In genomic region chr16:54931757-54932660, GRCh38 we compare ENCODE assay signal across 8 cellular contexts. TPM values are rescaled to one million over a fixed set of nuclear protein-coding genes. Genes with fewer than 3 reads are reported as not detected.
A peak's percentile ranks its signal among the peaks of the same experiment; 100 is the strongest.
DNase-seq lines count a peak whose midpoint lies in the region; ATAC-seq and TF ChIP-seq lines count a peak whose summit lies in the region.

No MANE protein-coding gene starts in this region.

- H3K27me3 Mint-ChIP-seq in activated T-helper 2 cell treated with anti-CD3 and anti-CD28 coated beads, Interferon-gamma antibody, Interleukin-2, Interleukin-4, amounts not matched to agents 10 μg/mL and 5 μg/mL and 100 μg/mL, durations not matched to agents 14 hours and 24 hours and 36 hours (ENCODE audit: low read depth) = peaks cover 73% of the 10 kb centered on the region

- H3K4me1 ChIP-seq in iPS-20b (ENCODE audit: insufficient read depth, low read length) = peaks cover 21% of the 10 kb centered on the region; the same call in 1 of the 2 replicates
- H3K4me1 ChIP-seq in vagina = peaks cover 14% of the 10 kb centered on the region

- peak; percentile 56 for DNase-seq in Right ventricle myocardium inferior (ENCODE audit: missing footprints)
- DNase-seq in cardiac septum (ENCODE audit: low spot score) = no peak
- DNase-seq in activated T-helper 2 cell treated with anti-CD3 and anti-CD28 coated beads, Interferon-gamma antibody, Interleukin-2, Interleukin-4, amounts not matched to agents 10 μg/mL and 5 μg/mL and 100 μg/mL, durations not matched to agents 14 hours and 24 hours and 36 hours (ENCODE audit: low spot score) = no peak
- DNase-seq in vagina (ENCODE audit: extremely low spot score in 2 of 2) = no peak
- DNase-seq in effector CD4-positive, alpha-beta T cell = no peak
- no peak for DNase-seq in DMS153 (lab: John Stamatoyannopoulos, UW)

- no peak for TF ChIP-seq POLR2A in vagina (IDR thresholded peaks at IDR 0.05)

- ATAC-seq in Right ventricle myocardium inferior = no peak
- no peak for ATAC-seq in esophagus mucosa

- H3K9me3 ChIP-seq in iPS-20b (ENCODE audit: insufficient read depth, low read depth, low read length) (no peaks in the 10 kb centered on the region), vagina (no peaks in the 10 kb centered on the region)

- H3K9ac ChIP-seq in iPS-20b (ENCODE audit: low read depth, low read length) = peak overlapping the region; percentile 59; the same call in 1 of the 2 replicates

- H3K4me3 ChIP-seq in iPS-20b (ENCODE audit: low read length) (peak overlapping the region; percentile 89), vagina (peak overlapping the region; percentile 50 to 55)

- H3K36me3 ChIP-seq in iPS-20b (ENCODE audit: insufficient read depth, low read depth, low read length) = no peaks in the 10 kb centered on the region
- no peaks in the 10 kb centered on the region for H3K36me3 ChIP-seq in vagina

- peak overlapping the region; percentile 61 for H3K27ac Mint-ChIP-seq in activated T-helper 2 cell treated with anti-CD3 and anti-CD28 coated beads, Interferon-gamma antibody, Interleukin-2, Interleukin-4, amounts not matched to agents 10 μg/mL and 5 μg/mL and 100 μg/mL, durations not matched to agents 14 hours and 24 hours and 36 hours

- TF ChIP-seq CTCF in vagina (IDR thresholded peaks at IDR 0.05) = no peak

- H3K9me3 Mint-ChIP-seq in activated T-helper 2 cell treated with anti-CD3 and anti-CD28 coated beads, Interferon-gamma antibody, Interleukin-2, Interleukin-4, amounts not matched to agents 10 μg/mL and 5 μg/mL and 100 μg/mL, durations not matched to agents 14 hours and 24 hours and 36 hours = peaks cover 17% of the 10 kb centered on the region

- H3K4me3 Mint-ChIP-seq in activated T-helper 2 cell treated with anti-CD3 and anti-CD28 coated beads, Interferon-gamma antibody, Interleukin-2, Interleukin-4, amounts not matched to agents 10 μg/mL and 5 μg/mL and 100 μg/mL, durations not matched to agents 14 hours and 24 hours and 36 hours (ENCODE audit: low read depth) = peak overlapping the region; percentile 51

- H3K36me3 Mint-ChIP-seq in activated T-helper 2 cell treated with anti-CD3 and anti-CD28 coated beads, Interferon-gamma antibody, Interleukin-2, Interleukin-4, amounts not matched to agents 10 μg/mL and 5 μg/mL and 100 μg/mL, durations not matched to agents 14 hours and 24 hours and 36 hours (ENCODE audit: low read depth) = peaks cover 19% of the 10 kb centered on the region

- H3K27me3 ChIP-seq in iPS-20b (ENCODE audit: insufficient read depth, low read length) (peaks cover 83% of the 10 kb centered on the region), vagina (peaks cover 10% of the 10 kb centered on the region)

- H3K4me1 Mint-ChIP-seq in activated T-helper 2 cell treated with anti-CD3 and anti-CD28 coated beads, Interferon-gamma antibody, Interleukin-2, Interleukin-4, amounts not matched to agents 10 μg/mL and 5 μg/mL and 100 μg/mL, durations not matched to agents 14 hours and 24 hours and 36 hours (ENCODE audit: low read depth) = peaks cover 27% of the 10 kb centered on the region

- intact Hi-C loops in Right ventricle myocardium inferior (cut with DNase I) = loop anchor here (5.0 to 10.0 kb wide), 4 partner anchors 70 to 1227 kb away; partner anchors contain the start of genes FTO and RPGRIP1L
- intact Hi-C loops in cardiac septum (cut with DNase I) = loop anchor here (2.0 to 10.0 kb wide), 4 partner anchors 393 to 1160 kb away; partner anchors contain the start of gene IRX6
- intact Hi-C loops in activated T-helper 2 cell treated with anti-CD3 and anti-CD28 coated beads, Interferon-gamma antibody, Interleukin-2, Interleukin-4, amounts not matched to agents 10 μg/mL and 5 μg/mL and 100 μg/mL, durations not matched to agents 14 hours and 24 hours and 36 hours (cut with micrococcal nuclease) = loop anchor here (10.0 kb wide), 2 partner anchors 1157 to 1377 kb away; no protein-coding TSS in a partner anchor
- intact Hi-C loops in vagina (cut with DNase I) = loop anchor here (5.0 kb wide), 1 partner anchor 645 kb away; the partner anchor contains the start of gene IRX3

- no peak overlapping the region for H3K27ac ChIP-seq in iPS-20b (ENCODE audit: low read length)
- peak overlapping the region; percentile 77 for H3K27ac ChIP-seq in vagina

RNA-seq across cellular contexts. Expression of gene IRX5, which starts 1.3 kb away (rescaled TPM):
- total RNA-seq in Right ventricle myocardium inferior (13.2 TPM), cardiac septum (15.4 TPM), vagina (11.0 TPM), esophagus mucosa (7.5 TPM)
- total RNA-seq in activated T-helper 2 cell treated with anti-CD3 and anti-CD28 coated beads, Interferon-gamma antibody, Interleukin-2, Interleukin-4, amounts not matched to agents 10 μg/mL and 5 μg/mL and 100 μg/mL, durations not matched to agents 14 hours and 24 hours and 36 hours = 0.34 and 0.57 TPM in 2 replicates
